9 cellular contexts compared by ENCODE assay signal in the genomic region with DNA sequence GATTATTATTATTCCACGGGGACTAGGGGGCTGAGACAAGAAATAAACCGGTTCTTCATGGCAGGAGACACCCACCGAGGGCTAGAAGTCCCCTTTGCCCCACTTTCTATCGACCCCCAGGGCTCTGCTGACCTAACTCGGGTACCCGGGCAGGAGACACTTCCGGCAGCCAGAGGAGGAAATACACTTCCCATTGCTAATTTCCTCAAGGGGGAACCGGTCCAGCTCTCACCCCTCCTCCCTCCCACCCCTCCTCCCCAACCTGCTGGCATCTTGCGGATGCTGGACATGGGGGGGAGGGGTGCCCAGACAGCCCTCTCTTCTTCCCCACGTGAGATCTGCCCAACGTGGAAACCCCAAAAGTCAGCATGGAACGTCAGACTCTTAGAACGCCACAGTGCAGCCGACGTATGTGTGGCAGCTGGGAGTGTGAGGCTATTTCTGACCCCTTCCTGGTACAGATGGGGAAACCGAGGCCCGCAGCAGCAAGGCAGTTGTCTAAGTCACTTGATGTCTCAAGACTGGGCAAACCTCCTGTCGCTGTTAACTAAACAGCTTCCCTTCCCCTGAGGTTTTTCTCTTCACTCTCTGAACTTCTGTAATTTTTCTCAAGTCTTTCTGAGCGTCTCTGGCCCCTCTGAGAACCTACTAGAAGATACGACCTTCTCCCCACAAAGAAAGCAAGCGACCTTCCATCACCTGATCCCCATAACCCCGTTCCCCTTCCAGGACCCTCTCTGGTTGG. TPM values are rescaled to one million over a fixed set of nuclear protein-coding genes. Genes with fewer than 3 reads are reported as not detected.
DNase-seq lines count a peak whose midpoint lies in the region; ATAC-seq and TF ChIP-seq lines count a peak whose summit lies in the region.
"Had no signal": no experiment of that assay in that cellular context is flagged by ENCODE, and none has a peak within 500 bp of the region (broad histone marks: within the 10 kb centered on the region; RNA-seq: fewer than 3 reads in every experiment).

No MANE protein-coding gene starts in this region.

- no peaks in the 10 kb centered on the region for H3K9me3 Mint-ChIP-seq in endothelial cell (ENCODE audit: unreplicated experiment)

- 2 to 4% (median 4%) methylated on average over 22 of the region's 22 CpGs for WGBS in psoas muscle, 3 donors

- peaks cover 8% of the 10 kb centered on the region; the same call in 1 of the 2 replicates for H3K4me1 ChIP-seq in ES-I3 (ENCODE audit: insufficient read depth, low read length)
- peaks cover 7% of the 10 kb centered on the region for H3K4me1 ChIP-seq in psoas muscle

- peaks cover 7% of the 10 kb centered on the region for H3K36me3 Mint-ChIP-seq in endothelial cell (ENCODE audit: low read depth, unreplicated experiment)

- H3K4me3 ChIP-seq in NB4 (ENCODE audit: low read depth, low read length), result no peak overlapping the region
- H3K4me3 ChIP-seq in psoas muscle, result peak overlapping the region; percentile 44

- DNase-seq in NB4 (ENCODE audit: low read depth) (peak; percentile 20), endothelial cell (ENCODE audit: low spot score) (peak; percentile 35), psoas muscle (no peak), GM19240 (ENCODE audit: insufficient read length, low spot score) (no peak), DMS79 treated with DMSO at 0.1 percent for 48 hours (lab: John Stamatoyannopoulos, UW) (no peak)
- DNase-seq: NCI-H2029 treated with DMSO at 0.1 percent for 48 hours had no signal

- TF ChIP-seq CTCF in NB4 (IDR thresholded peaks at IDR 0.05; ENCODE audit: low read depth, low read length), result no peak
- TF ChIP-seq CTCF in endothelial cell (IDR thresholded peaks at IDR 0.05; ENCODE audit: unreplicated experiment), result no peak
- TF ChIP-seq CTCF in psoas muscle (IDR thresholded peaks at IDR 0.05), result no peak

- H3K36me3 ChIP-seq in ES-I3 (ENCODE audit: insufficient read depth, low read length), result no peaks in the 10 kb centered on the region
- no peaks in the 10 kb centered on the region for H3K36me3 ChIP-seq in psoas muscle (ENCODE audit: insufficient read depth in 1 of 2, low read depth in 1 of 2)

- peaks cover 0 to 82% (median 29%) of the 10 kb centered on the region in 3 donors for H3K27me3 ChIP-seq in psoas muscle (ENCODE audit: insufficient read depth in 3 of 3, low read length in 2 of 3)

- ATAC-seq in psoas muscle, result peak in 2 of 4 donors; percentile 24 to 41
- no peak for ATAC-seq in GM21619 (IDR thresholded peaks at IDR 0.05; ENCODE audit: unreplicated experiment)
- no peak for ATAC-seq in HG03159 (IDR thresholded peaks at IDR 0.05; ENCODE audit: unreplicated experiment)

- H3K4me1 Mint-ChIP-seq in endothelial cell (ENCODE audit: unreplicated experiment), result peaks cover 62% of the 10 kb centered on the region

- H3K9me3 ChIP-seq in ES-I3 (ENCODE audit: control insufficient read depth, insufficient read depth, low read length) (no peaks in the 10 kb centered on the region), psoas muscle (no peaks in the 10 kb centered on the region)

- H3K4me3 Mint-ChIP-seq in endothelial cell (ENCODE audit: unreplicated experiment), result peak overlapping the region; percentile 48

- H3K27ac Mint-ChIP-seq in endothelial cell (ENCODE audit: unreplicated experiment), result peak overlapping the region; percentile 68

- H3K9ac ChIP-seq in ES-I3 (ENCODE audit: low read depth, low read length), result peak overlapping the region; percentile 46; the same call in 1 of the 2 replicates

- intact Hi-C loops in psoas muscle (cut with DNase I), result no loop called here

- H3K27ac ChIP-seq in psoas muscle, result peak overlapping the region; percentile 55

- no peak for TF ChIP-seq POLR2A in NB4 (IDR thresholded peaks at IDR 0.05; ENCODE audit: extremely low read depth, insufficient read length)

- H3K27me3 Mint-ChIP-seq in endothelial cell (ENCODE audit: unreplicated experiment), result peaks cover 13% of the 10 kb centered on the region

RNA-seq across cellular contexts. Expression of a gene that starts 3.6 kb away (rescaled TPM):
- total RNA-seq in endothelial cell (ENCODE audit: unreplicated experiment) (13.5 TPM), psoas muscle (1 to 10 TPM; 3.0 to 7.5 (median 3.9) TPM)
- polyA plus RNA-seq in psoas muscle, result 1 to 10 TPM; 1.6 to 2.6 (median 2.4) TPM

RNA-seq across cellular contexts. Expression of a gene that starts 13.8 kb away (rescaled TPM):
- total RNA-seq in endothelial cell (ENCODE audit: unreplicated experiment) (13.4 TPM), psoas muscle (10 to 100 TPM; 14.0 to 27.6 (median 17.6) TPM)
- 10 to 100 TPM in 2 of 3 donors, 1 to 10 TPM in 1; 9.1 to 15.8 (median 12.4) TPM for polyA plus RNA-seq in psoas muscle

RNA-seq across cellular contexts. Expression of a gene that starts 40.8 kb away (rescaled TPM):
- total RNA-seq in endothelial cell (ENCODE audit: unreplicated experiment) (20.3 TPM), psoas muscle (10 to 100 TPM; 10.4 to 31.1 (median 18.3) TPM)
- polyA plus RNA-seq in psoas muscle, result 1 to 10 TPM; 6.2 to 8.3 (median 6.7) TPM

Comparison
In these comparisons a context has a peak if more than half of its experiments do, and no peak if none do; other contexts are left out.
1. DNase-seq: peak in NB4 (single experiment) and endothelial cell (single experiment); none in psoas muscle (0 of 2), GM19240 (single experiment) and DMS79 treated with DMSO at 0.1 percent for 48 hours (single experiment).